In genomic region chr19:50432658-50433057, GRCh38 we compare ENCODE assay signal across 8 cellular contexts. TPM values are rescaled to one million over a fixed set of nuclear protein-coding genes. Genes with fewer than 3 reads are reported as not detected.
DNase-seq lines count a peak whose midpoint lies in the region; ATAC-seq and TF ChIP-seq lines count a peak whose summit lies in the region.

TSS of gene MYBPC2 (plus strand) at chr19:50432892. CDS start at chr19:50432954, 62 bp downstream.

- H3K27ac ChIP-seq in heart left ventricle (peak within 1 kb of the TSS in 10 of 12 donors; percentile 3 to 90 (median 57)), uterus (no peak within 1 kb of the TSS)

- H3K27me3 Mint-ChIP-seq in activated naive CD8-positive, alpha-beta T cell treated with anti-CD3 and anti-CD28 coated beads, Interleukin-2, amount 50 U/mL, for 24 hours = peaks cover 22% of the 10 kb centered on the region

- H3K4me1 ChIP-seq in heart left ventricle (peaks cover 0 to 28% (median 12%) of the 10 kb centered on the region in 12 donors), uterus (no peaks in the 10 kb centered on the region)

- TF ChIP-seq CTCF in heart left ventricle (IDR thresholded peaks at IDR 0.05) = no peak
- no peak for TF ChIP-seq CTCF in lower leg skin (IDR thresholded peaks at IDR 0.05)
- no peak for TF ChIP-seq CTCF in uterus (IDR thresholded peaks at IDR 0.05)

- H3K27ac Mint-ChIP-seq in activated naive CD8-positive, alpha-beta T cell treated with anti-CD3 and anti-CD28 coated beads, Interleukin-2, amount 50 U/mL, for 24 hours = peak within 1 kb of the TSS; percentile 70

- H3K36me3 Mint-ChIP-seq in activated naive CD8-positive, alpha-beta T cell treated with anti-CD3 and anti-CD28 coated beads, Interleukin-2, amount 50 U/mL, for 24 hours (ENCODE audit: low read depth) = no peaks in the 10 kb centered on the region

- no peaks in the 10 kb centered on the region for H3K9me3 Mint-ChIP-seq in activated naive CD8-positive, alpha-beta T cell treated with anti-CD3 and anti-CD28 coated beads, Interleukin-2, amount 50 U/mL, for 24 hours

- ATAC-seq in heart left ventricle = no peak
- no peak for ATAC-seq in Right ventricle myocardium superior (ENCODE audit: poor library complexity)
- no peak for ATAC-seq in activated naive CD8-positive, alpha-beta T cell treated with anti-CD3 and anti-CD28 coated beads, Interleukin-2, amount 50 U/mL, for 24 hours
- no peak for ATAC-seq in GM21576 (IDR thresholded peaks at IDR 0.05; ENCODE audit: unreplicated experiment)

- 6 to 11% (median 11%) methylated on average over 13 of the region's 13 CpGs for WGBS in heart left ventricle, 4 donors
- 8 to 13% methylated on average over 13 of the region's 13 CpGs for WGBS in lower leg skin, 2 donors

- no peaks in the 10 kb centered on the region for H3K36me3 ChIP-seq in heart left ventricle
- H3K36me3 ChIP-seq in uterus = no peaks in the 10 kb centered on the region

- DNase-seq in heart left ventricle = no peak
- no peak for DNase-seq in Right ventricle myocardium superior
- no peak for DNase-seq in activated naive CD8-positive, alpha-beta T cell treated with anti-CD3 and anti-CD28 coated beads, Interleukin-2, amount 50 U/mL, for 24 hours
- DNase-seq in lower leg skin (ENCODE audit: low spot score in 2 of 2) = no peak
- no peak for DNase-seq in uterus
- no peak for DNase-seq in kidney tubule cell (ENCODE audit: low spot score)
- DNase-seq in retina = no peak

- H3K27me3 ChIP-seq in heart left ventricle (peaks cover 0 to 23% (median 11%) of the 10 kb centered on the region in 9 donors), uterus (peaks cover 0 to 7% of the 10 kb centered on the region in 2 donors)

- H3K9me3 ChIP-seq in heart left ventricle = no peaks in the 10 kb centered on the region
- no peaks in the 10 kb centered on the region for H3K9me3 ChIP-seq in uterus

- peaks cover 29% of the 10 kb centered on the region for H3K4me1 Mint-ChIP-seq in activated naive CD8-positive, alpha-beta T cell treated with anti-CD3 and anti-CD28 coated beads, Interleukin-2, amount 50 U/mL, for 24 hours

- TF ChIP-seq POLR2A in heart left ventricle (IDR thresholded peaks at IDR 0.05) = no peak
- no peak for TF ChIP-seq POLR2A in lower leg skin (IDR thresholded peaks at IDR 0.05)
- no peak for TF ChIP-seq POLR2A in uterus (IDR thresholded peaks at IDR 0.05)

- peak within 1 kb of the TSS; percentile 42 to 88 (median 65) for H3K4me3 ChIP-seq in heart left ventricle
- H3K4me3 ChIP-seq in lower leg skin (ENCODE audit: low read depth, poor library complexity, severe bottlenecking) = peak within 1 kb of the TSS; percentile 12
- peak within 1 kb of the TSS; percentile 36 to 42 for H3K4me3 ChIP-seq in uterus

- intact Hi-C loops in heart left ventricle (cut with DNase I) = no loop called here
- intact Hi-C loops in Right ventricle myocardium superior (cut with DNase I) = no loop called here
- intact Hi-C loops in lower leg skin (cut with DNase I; ENCODE audit: low total_unique reads) = no loop called here
- intact Hi-C loops in uterus (cut with DNase I; ENCODE audit: low total_unique reads) = no loop called here

- H3K4me3 Mint-ChIP-seq in activated naive CD8-positive, alpha-beta T cell treated with anti-CD3 and anti-CD28 coated beads, Interleukin-2, amount 50 U/mL, for 24 hours = peak within 1 kb of the TSS; percentile 79

RNA-seq across cellular contexts. Expression of gene MYBPC2, which starts in this region (rescaled TPM):
- total RNA-seq in heart left ventricle = under 1 TPM in 3 of 9 donors, not detected in 6; 0.09 to 0.35 (median 0.28) TPM
- not detected for polyA plus RNA-seq in heart left ventricle
- total RNA-seq in Right ventricle myocardium superior = not detected
- 1 to 10 TPM in 1 of 4 donors, under 1 TPM in 2, not detected in 1; 0.05 to 1.3 (median 0.15) TPM for total RNA-seq in lower leg skin
- total RNA-seq in uterus = under 1 TPM in 2 of 4 donors, not detected in 2; 0.24 to 0.28 TPM

Comparison
In these comparisons a context has a peak if more than half of its experiments do, and no peak if none do; other contexts are left out.
1. H3K27ac ChIP-seq: peak in heart left ventricle (10 of 12); none in uterus (0 of 2).
2. H3K4me3 ChIP-seq: peak in every context shown above with its lines; median percentile 65 in heart left ventricle; 39 in uterus; 12 in lower leg skin.